Comparison of ENCODE assay signal across 10 cellular contexts in genomic region chr1:180365039-180365438, GRCh38.
A peak's percentile ranks its signal among the peaks of the same experiment; 100 is the strongest.
DNase-seq lines count a peak whose midpoint lies in the region; ATAC-seq and TF ChIP-seq lines count a peak whose summit lies in the region.
"Had no signal": no experiment of that assay in that cellular context is flagged by ENCODE, and none has a peak within 500 bp of the region (broad histone marks: within the 10 kb centered on the region; RNA-seq: fewer than 3 reads in every experiment).

No MANE protein-coding gene starts in this region.

- H2AK5ac ChIP-seq in H9 (ENCODE audit: insufficient read length, low read length): no peak overlapping the region

- H3K4me3 ChIP-seq in NT2/D1 (ENCODE audit: insufficient read length, low read depth): no peak overlapping the region
- H3K4me3 ChIP-seq in fibroblast of villous mesenchyme (ENCODE audit: low read depth, low read length): no peak overlapping the region
- H3K4me3 ChIP-seq: heart left ventricle had no signal

- WGBS in H9 (ENCODE audit: extremely low coverage, insufficient read length, low lambda C conversion rate): no CpG with 5 or more reads among the region's 3 CpGs

- DNase-seq in ACHN: peak; percentile 34
- no peak for DNase-seq in H9
- DNase-seq in NT2/D1 (ENCODE audit: low read depth, low spot score): peak; percentile 15
- no peak for DNase-seq in fibroblast of villous mesenchyme (ENCODE audit: low read depth)
- DNase-seq in omental fat pad (ENCODE audit: low spot score): no peak
- DNase-seq in pons (ENCODE audit: low spot score): no peak
- DNase-seq: cortex of kidney, heart left ventricle had no signal

- H2BK120ac ChIP-seq in H9 (ENCODE audit: low read depth, low read length, poor library complexity, severe bottlenecking): no peak overlapping the region

- H3K36me3 ChIP-seq in NT2/D1 (ENCODE audit: insufficient read depth, insufficient read length, low read length): no peaks in the 10 kb centered on the region
- H3K36me3 ChIP-seq: heart left ventricle had no signal

- H3K4me2 ChIP-seq in H9 (ENCODE audit: insufficient read depth, insufficient read length, low read length): no peak overlapping the region

- H3K9ac ChIP-seq in H9 (ENCODE audit: extremely low read depth, insufficient read length, low read length) (no peak overlapping the region), NT2/D1 (ENCODE audit: insufficient read length, low read depth) (no peak overlapping the region)

- H4K91ac ChIP-seq in H9 (ENCODE audit: insufficient read length, low read depth, low read length): no peak overlapping the region

- no peak overlapping the region for H3K14ac ChIP-seq in H9 (ENCODE audit: insufficient read depth, low read length)

- no peaks in the 10 kb centered on the region for H3K23me2 ChIP-seq in H9 (ENCODE audit: insufficient read length, low read depth, low read length, poor library complexity, severe bottlenecking)

- in situ Hi-C loops in ACHN (cut with HindIII; ENCODE audit: low pct_ligation_motif_present, low pct_unique_long_range_greater_than_20kb, low sequenced_read_pairs): no loop called here

- no peak overlapping the region for H3T11ph ChIP-seq in H9 (ENCODE audit: low read length)

- no peaks in the 10 kb centered on the region for H3K79me1 ChIP-seq in H9 (ENCODE audit: insufficient read depth, low read depth, low read length, poor library complexity, severe bottlenecking)

- TF ChIP-seq CTCF in H9 (conservative IDR thresholded peaks at IDR 0.05) (peak; percentile 75), fibroblast of villous mesenchyme (IDR thresholded peaks at IDR 0.05; ENCODE audit: insufficient read depth, low read depth, low read length) (peak; percentile 21), omental fat pad (IDR thresholded peaks at IDR 0.05) (no peak)

- no peaks in the 10 kb centered on the region for H3K27me3 ChIP-seq in H9 (ENCODE audit: insufficient read depth, low read length)
- H3K27me3 ChIP-seq in NT2/D1 (ENCODE audit: insufficient read depth, insufficient read length): no peaks in the 10 kb centered on the region
- H3K27me3 ChIP-seq: heart left ventricle had no signal

- no peak overlapping the region for H4K5ac ChIP-seq in H9 (ENCODE audit: insufficient read length, low read depth, low read length)

- no peaks in the 10 kb centered on the region; the same call in 1 of the 2 replicates for H3K79me2 ChIP-seq in H9 (ENCODE audit: insufficient read depth, low read length)

- no peaks in the 10 kb centered on the region for H3K27me3 Mint-ChIP-seq in H9 (ENCODE audit: low read depth)

- H3K4me1 Mint-ChIP-seq in H9: peaks cover 14 to 31% of the 10 kb centered on the region in 2 experiments

- no peak overlapping the region for H3K56ac ChIP-seq in H9 (ENCODE audit: insufficient read length, low read depth, low read length)

- H4K8ac ChIP-seq in H9 (replicated peaks; ENCODE audit: insufficient read length, low read depth, low read length): no peak overlapping the region

- no peak overlapping the region for H2BK12ac ChIP-seq in H9 (ENCODE audit: insufficient read length, low read depth, low read length)

- no peaks in the 10 kb centered on the region for H3K36me3 Mint-ChIP-seq in H9 (ENCODE audit: insufficient read depth in 1 of 3, low read depth in 3 of 3)

- H2AFZ ChIP-seq in H9 (ENCODE audit: low read length): no peak overlapping the region

- no peak overlapping the region for H2BK15ac ChIP-seq in H9 (ENCODE audit: low read depth, low read length)

- no peak overlapping the region for H3K18ac ChIP-seq in H9 (ENCODE audit: insufficient read length, low read depth, low read length)

- no peak overlapping the region for H3K4ac ChIP-seq in H9 (ENCODE audit: low read depth, low read length)

- H3K4me1 ChIP-seq in H9 (ENCODE audit: insufficient read depth, low read length): no peaks in the 10 kb centered on the region; the same call in 1 of the 2 replicates
- no peaks in the 10 kb centered on the region for H3K4me1 ChIP-seq in NT2/D1 (ENCODE audit: insufficient read depth, insufficient read length)

- no peak overlapping the region for H3K23ac ChIP-seq in H9 (ENCODE audit: insufficient read length, low read depth, low read length)

- no peak overlapping the region for H3K27ac ChIP-seq in H9 (ENCODE audit: insufficient read length, low read depth, low read length)
- H3K27ac ChIP-seq: heart left ventricle had no signal

- ATAC-seq in omental fat pad (ENCODE audit: low FRiP score) (no peak), HG03520 (IDR thresholded peaks at IDR 0.05; ENCODE audit: unreplicated experiment) (no peak), GM19324 (IDR thresholded peaks at IDR 0.05; ENCODE audit: low FRiP score, unreplicated experiment) (no peak)
- ATAC-seq: heart left ventricle had no signal

- no peaks in the 10 kb centered on the region for H3K9me3 ChIP-seq in H9 (ENCODE audit: control insufficient read depth, low read depth, low read length)
- no peaks in the 10 kb centered on the region for H3K9me3 ChIP-seq in NT2/D1 (ENCODE audit: insufficient read depth, low read length)
- H3K9me3 ChIP-seq: heart left ventricle had no signal

- no peaks in the 10 kb centered on the region for H4K20me1 ChIP-seq in H9 (ENCODE audit: control insufficient read depth, insufficient read depth, insufficient read length)

- H2BK20ac ChIP-seq in H9 (ENCODE audit: low read depth, low read length, poor library complexity, severe bottlenecking): no peak overlapping the region

- H3K27ac Mint-ChIP-seq in H9: no peak overlapping the region

- no peak overlapping the region for H3K4me3 Mint-ChIP-seq in H9

- no peaks in the 10 kb centered on the region; a peak in 1 of 5 replicates for H3K9me3 Mint-ChIP-seq in H9

- no peak overlapping the region for H2BK5ac ChIP-seq in H9 (ENCODE audit: insufficient read length, low read length)

Comparison
In these comparisons a context has a peak if more than half of its experiments do, and no peak if none do; other contexts are left out.
1. DNase-seq: peak in ACHN (single experiment) and NT2/D1 (single experiment); none in H9 (single experiment), fibroblast of villous mesenchyme (single experiment), omental fat pad (single experiment) and pons (single experiment).
2. CTCF ChIP-seq: peak in H9 (single experiment) and fibroblast of villous mesenchyme (single experiment); none in omental fat pad (0 of 3).